1 cellular context compared by ENCODE assay signal in genomic region chr19:41927810-41928192, GRCh38.
TF ChIP-seq lines count a peak whose summit lies in the region.

No MANE protein-coding gene starts in this region.

TF ChIP-seq in IMR-90, 13 proteins besides CTCF, POLR2A, EP300 and RAD21:
- TF ChIP-seq FOS (IDR thresholded peaks at IDR 0.05; ENCODE audit: low read depth, low read length) (no peak), MAFK (IDR thresholded peaks at IDR 0.05; ENCODE audit: low read depth, low read length) (no peak), MAZ (IDR thresholded peaks at IDR 0.05; ENCODE audit: borderline replicate concordance, low read depth, low read length) (no peak), SMC3 (IDR thresholded peaks at IDR 0.05; ENCODE audit: low read depth, low read length) (no peak), RCOR1 (IDR thresholded peaks at IDR 0.05; ENCODE audit: insufficient replicate concordance, low read length) (no peak), CEBPB (IDR thresholded peaks at IDR 0.05; ENCODE audit: low read depth, low read length) (no peak), CHD1 (IDR thresholded peaks at IDR 0.05; ENCODE audit: low read depth, low read length) (no peak), MXI1 (IDR thresholded peaks at IDR 0.05; ENCODE audit: borderline replicate concordance, low read depth, low read length) (no peak)
- TF ChIP-seq, protein P1, sequence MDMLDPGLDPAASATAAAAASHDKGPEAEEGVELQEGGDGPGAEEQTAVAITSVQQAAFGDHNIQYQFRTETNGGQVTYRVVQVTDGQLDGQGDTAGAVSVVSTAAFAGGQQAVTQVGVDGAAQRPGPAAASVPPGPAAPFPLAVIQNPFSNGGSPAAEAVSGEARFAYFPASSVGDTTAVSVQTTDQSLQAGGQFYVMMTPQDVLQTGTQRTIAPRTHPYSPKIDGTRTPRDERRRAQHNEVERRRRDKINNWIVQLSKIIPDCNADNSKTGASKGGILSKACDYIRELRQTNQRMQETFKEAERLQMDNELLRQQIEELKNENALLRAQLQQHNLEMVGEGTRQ (IDR thresholded peaks at IDR 0.05; ENCODE audit: low read depth, low read length) = no peak
- TF ChIP-seq, protein P2, sequence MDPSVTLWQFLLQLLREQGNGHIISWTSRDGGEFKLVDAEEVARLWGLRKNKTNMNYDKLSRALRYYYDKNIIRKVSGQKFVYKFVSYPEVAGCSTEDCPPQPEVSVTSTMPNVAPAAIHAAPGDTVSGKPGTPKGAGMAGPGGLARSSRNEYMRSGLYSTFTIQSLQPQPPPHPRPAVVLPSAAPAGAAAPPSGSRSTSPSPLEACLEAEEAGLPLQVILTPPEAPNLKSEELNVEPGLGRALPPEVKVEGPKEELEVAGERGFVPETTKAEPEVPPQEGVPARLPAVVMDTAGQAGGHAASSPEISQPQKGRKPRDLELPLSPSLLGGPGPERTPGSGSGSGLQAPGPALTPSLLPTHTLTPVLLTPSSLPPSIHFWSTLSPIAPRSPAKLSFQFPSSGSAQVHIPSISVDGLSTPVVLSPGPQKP (IDR thresholded peaks at IDR 0.05; ENCODE audit: borderline replicate concordance, low read depth, low read length) = no peak
